8 cellular contexts compared by ENCODE assay signal in the genomic region with DNA sequence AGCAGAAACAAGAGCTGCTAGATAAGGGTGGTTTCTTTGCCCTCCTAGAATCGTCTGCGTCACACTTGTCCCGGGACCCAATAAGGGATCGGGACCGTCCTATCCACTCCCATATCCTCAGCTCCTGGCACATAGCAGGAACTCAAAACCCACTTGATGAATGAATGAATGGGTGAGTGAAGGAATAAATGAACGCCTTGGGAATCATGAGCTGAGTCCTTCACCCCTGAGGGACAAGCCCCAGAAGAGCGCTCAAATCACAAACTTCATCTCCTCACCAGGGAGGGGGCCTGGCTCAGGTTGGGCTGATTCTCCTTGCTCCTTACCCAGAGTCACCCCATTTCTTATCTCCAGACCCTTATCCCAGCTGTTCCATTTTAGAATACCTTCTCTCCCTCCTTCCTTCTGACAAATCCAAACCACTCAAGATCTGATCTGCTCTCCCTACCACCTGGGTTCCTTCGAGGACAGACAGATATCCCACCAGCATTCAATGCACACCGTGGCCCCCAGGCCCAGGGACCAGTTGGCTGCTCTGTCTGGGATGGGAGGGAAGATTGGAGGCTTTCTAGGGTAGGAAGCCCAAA. TPM values are rescaled to one million over a fixed set of nuclear protein-coding genes. Genes with fewer than 3 reads are reported as not detected.
A peak's percentile ranks its signal among the peaks of the same experiment; 100 is the strongest.
DNase-seq lines count a peak whose midpoint lies in the region; ATAC-seq and TF ChIP-seq lines count a peak whose summit lies in the region.

No MANE protein-coding gene starts in this region.

- no peaks in the 10 kb centered on the region for H3K27me3 ChIP-seq in CD4-positive, alpha-beta memory T cell (ENCODE audit: insufficient read depth, low read length)
- no peaks in the 10 kb centered on the region for H3K27me3 ChIP-seq in OCI-LY1 (ENCODE audit: insufficient read depth, low read length)

- intact Hi-C loops in CD4-positive, alpha-beta memory T cell (cut with micrococcal nuclease) = loop anchor here (5.0 kb wide), 1 partner anchor 100 kb away; a partner anchor contains a TSS

- peak overlapping the region; percentile 92 to 96 (median 94) for H3K4me3 Mint-ChIP-seq in CD4-positive, alpha-beta memory T cell
- peak overlapping the region; percentile 91 for H3K4me3 Mint-ChIP-seq in neural crest cell

- no peaks in the 10 kb centered on the region for H3K79me2 ChIP-seq in OCI-LY1 (ENCODE audit: insufficient read depth, low read length)

- no peaks in the 10 kb centered on the region for H4K20me1 ChIP-seq in OCI-LY1 (ENCODE audit: insufficient read depth, low read length)

- peaks cover 21 to 50% (median 38%) of the 10 kb centered on the region in 4 donors for H3K4me1 Mint-ChIP-seq in CD4-positive, alpha-beta memory T cell
- H3K4me1 Mint-ChIP-seq in neural crest cell = peaks cover 29% of the 10 kb centered on the region

- H3K4me2 ChIP-seq in OCI-LY1 (ENCODE audit: low read length) = peak overlapping the region; percentile 70

- peak overlapping the region; percentile 50 to 96 for H3K4me3 ChIP-seq in CD4-positive, alpha-beta memory T cell (ENCODE audit: low read length in 2 of 2)
- H3K4me3 ChIP-seq in OCI-LY1 (ENCODE audit: low read depth, low read length, poor library complexity, severe bottlenecking) = peak overlapping the region; percentile 81

- no peak for DNase-seq in CD4-positive, alpha-beta memory T cell
- DNase-seq in epithelial cell of prostate (ENCODE audit: low read depth, low spot score) = no peak
- no peak for DNase-seq in neural crest cell (ENCODE audit: low read depth, low spot score)
- no peak for DNase-seq in NCI-H82 (lab: John Stamatoyannopoulos, UW)
- DNase-seq in HPDE6-E6E7 (ENCODE audit: extremely low spot score) = no peak

- peak overlapping the region; percentile 81 for H3K27ac ChIP-seq in CD4-positive, alpha-beta memory T cell (ENCODE audit: low read depth, low read length)
- H3K27ac ChIP-seq in OCI-LY1 (ENCODE audit: low read depth, low read length, poor library complexity, severe bottlenecking) = no peak overlapping the region
- H3K27ac ChIP-seq in epithelial cell of prostate = peak overlapping the region; percentile 91

- H3K27me3 Mint-ChIP-seq in CD4-positive, alpha-beta memory T cell = no peaks in the 10 kb centered on the region
- H3K27me3 Mint-ChIP-seq in neural crest cell (ENCODE audit: low read depth) = peaks cover 4% of the 10 kb centered on the region

- CTCF ChIA-PET in CD4-positive, alpha-beta memory T cell (lab: Charles Lee; ENCODE audit: partially characterized antibody) = interaction anchor here (0.8 to 3.2 kb wide), 6 partner anchors 13 to 108 kb away, joined by 3 to 37 read pairs (median 4); a partner anchor contains a TSS

- no peaks in the 10 kb centered on the region for H3K9me2 ChIP-seq in OCI-LY1 (ENCODE audit: low read depth, low read length)

- peaks cover 44% of the 10 kb centered on the region for H3K4me1 ChIP-seq in CD4-positive, alpha-beta memory T cell (ENCODE audit: insufficient read depth, low read length)
- H3K4me1 ChIP-seq in OCI-LY1 (ENCODE audit: insufficient read depth, low read length, severe bottlenecking) = peaks cover 6% of the 10 kb centered on the region

- no peaks in the 10 kb centered on the region for H3K36me3 ChIP-seq in CD4-positive, alpha-beta memory T cell (ENCODE audit: insufficient read depth, low read length)
- H3K36me3 ChIP-seq in OCI-LY1 (ENCODE audit: insufficient read depth, low read length) = no peaks in the 10 kb centered on the region

- POLR2A ChIA-PET in CD4-positive, alpha-beta memory T cell (lab: Charles Lee; ENCODE audit: partially characterized antibody) = interaction anchor here (1.0 to 10.4 kb wide), 6 partner anchors 13 to 314 kb away, joined by 3 to 182 read pairs (median 8); a partner anchor contains a TSS

- TF ChIP-seq CTCF in OCI-LY1 (IDR thresholded peaks at IDR 0.05; ENCODE audit: low read length) = no peak
- no peak for TF ChIP-seq CTCF in neural crest cell (conservative IDR thresholded peaks at IDR 0.05)

- no peaks in the 10 kb centered on the region for H3K9me3 ChIP-seq in CD4-positive, alpha-beta memory T cell (ENCODE audit: control insufficient read depth in 1 of 2, low read length in 2 of 2)
- H3K9me3 ChIP-seq in OCI-LY1 (ENCODE audit: low read length) = no peaks in the 10 kb centered on the region

- H3F3A ChIP-seq in OCI-LY1 (ENCODE audit: insufficient read depth, low read length) = no peaks in the 10 kb centered on the region

- H3K9ac ChIP-seq in OCI-LY1 (ENCODE audit: low read length) = peak overlapping the region; percentile 79; the same call in 1 of the 2 replicates

- peak overlapping the region; percentile 87 to 97 (median 94) for H3K27ac Mint-ChIP-seq in CD4-positive, alpha-beta memory T cell
- H3K27ac Mint-ChIP-seq in neural crest cell (ENCODE audit: unreplicated experiment) = peak overlapping the region; percentile 78

- no peaks in the 10 kb centered on the region for H3K9me3 Mint-ChIP-seq in CD4-positive, alpha-beta memory T cell
- H3K9me3 Mint-ChIP-seq in neural crest cell = no peaks in the 10 kb centered on the region

- ATAC-seq in GM18867 (IDR thresholded peaks at IDR 0.05; ENCODE audit: unreplicated experiment) (no peak), GM21717 (IDR thresholded peaks at IDR 0.05; ENCODE audit: unreplicated experiment) (no peak)

- peaks cover 0 to 13% of the 10 kb centered on the region in 2 donors for H3K36me3 Mint-ChIP-seq in CD4-positive, alpha-beta memory T cell
- no peaks in the 10 kb centered on the region for H3K36me3 Mint-ChIP-seq in neural crest cell (ENCODE audit: low read depth)

- H2AFZ ChIP-seq in OCI-LY1 (ENCODE audit: low read length) = no peak overlapping the region

RNA-seq across cellular contexts. Expression of a gene that starts 0.6 kb away (rescaled TPM):
- 10 to 100 TPM; 27.8 to 29.5 TPM for total RNA-seq in CD4-positive, alpha-beta memory T cell
- polyA plus RNA-seq in CD4-positive, alpha-beta memory T cell = 10 to 100 TPM in 1 of 2 donors, 1 to 10 TPM in 1; 9.8 to 19.1 TPM
- total RNA-seq in neural crest cell = 3.2 and 4.1 TPM in 2 replicates

RNA-seq across cellular contexts. Expression of a gene that starts 13.1 kb away (rescaled TPM):
- total RNA-seq in CD4-positive, alpha-beta memory T cell = 10 to 100 TPM; 54.3 to 54.9 TPM
- 10 to 100 TPM; 29.3 to 33.4 TPM for polyA plus RNA-seq in CD4-positive, alpha-beta memory T cell
- 28.0 and 30.9 TPM in 2 replicates for total RNA-seq in neural crest cell

RNA-seq across cellular contexts. Expression of a gene that starts 51.0 kb away (rescaled TPM):
- total RNA-seq in CD4-positive, alpha-beta memory T cell = 10 to 100 TPM; 32.9 to 37.6 TPM
- 100 to 1,000 TPM in 1 of 2 donors, 10 to 100 TPM in 1; 76.6 to 128 TPM for polyA plus RNA-seq in CD4-positive, alpha-beta memory T cell
- total RNA-seq in neural crest cell = 67.8 and 69.3 TPM in 2 replicates

RNA-seq across cellular contexts. Expression of a gene that starts 54.5 kb away (rescaled TPM):
- total RNA-seq in CD4-positive, alpha-beta memory T cell = not detected
- under 1 TPM in 1 of 2 donors, not detected in 1; 0.25 TPM for polyA plus RNA-seq in CD4-positive, alpha-beta memory T cell
- 0.26 TPM in 1 of 2 replicates, not detected in the other for total RNA-seq in neural crest cell
